Comparison of ENCODE assay signal across 28 cellular contexts in the genomic region with DNA sequence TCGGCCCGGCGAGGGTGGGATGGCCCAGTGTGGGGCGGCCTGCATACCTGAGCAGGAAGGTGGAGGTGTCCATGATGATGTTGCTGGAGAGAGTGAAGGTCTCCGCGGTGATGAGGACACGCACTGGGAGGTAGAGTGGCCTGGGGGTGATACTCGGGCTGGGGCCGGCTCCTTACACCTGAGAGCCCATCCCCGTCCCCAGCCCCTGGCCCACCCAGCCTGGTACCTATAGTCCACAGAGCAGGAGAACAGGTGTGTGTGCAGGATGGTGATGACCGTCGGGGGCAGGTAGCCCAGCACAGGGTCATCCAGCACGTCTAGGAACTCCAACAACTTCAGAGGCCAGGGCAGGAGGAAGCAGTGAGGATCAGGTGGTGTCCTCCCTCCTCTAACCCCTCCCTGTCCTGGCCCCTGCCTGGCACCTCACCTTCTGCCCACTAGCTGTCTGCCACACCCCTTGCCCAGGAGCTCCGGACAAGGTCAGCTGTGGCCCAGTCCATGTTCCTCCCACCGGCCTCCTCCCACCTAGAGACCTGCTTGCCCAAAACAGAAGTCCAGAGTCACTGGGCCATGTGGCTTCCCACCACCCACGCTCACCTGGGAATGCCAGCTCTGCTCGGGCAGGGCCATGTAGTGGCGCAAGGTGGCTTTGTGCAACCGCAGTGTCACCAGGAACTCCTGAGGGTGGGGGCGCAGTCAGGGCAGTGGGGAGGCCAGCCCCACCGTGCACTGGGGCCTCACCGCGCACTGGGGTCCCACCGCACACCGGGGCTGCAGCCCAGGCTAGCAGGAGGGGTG. TPM values are rescaled to one million over a fixed set of nuclear protein-coding genes. Genes with fewer than 3 reads are reported as not detected.
"Had no signal": no experiment of that assay in that cellular context is flagged by ENCODE, and none has a peak within 500 bp of the region (broad histone marks: within the 10 kb centered on the region; RNA-seq: fewer than 3 reads in every experiment).

No MANE protein-coding gene starts in this region.

- H3K4me3 Mint-ChIP-seq: activated CD8-positive, alpha-beta T cell treated with anti-CD3 and anti-CD28 coated beads, Interleukin-2, amount 10 ng/mL, durations not matched to agents 7 days and 5 days; activated naive CD8-positive, alpha-beta T cell treated with anti-CD3 and anti-CD28 coated beads, Interleukin-2, amount 50 U/mL, for 24 hours; activated T-helper 1 cell treated with anti-CD3 and anti-CD28 coated beads, Interleukin-12 subunit alpha, Interleukin-12 subunit beta, Interleukin-2, Interleukin-4 antibody, amounts not matched to agents 30 ng/mL and 10 ng/mL and 1 ng/mL, durations not matched to agents 14 hours and 24 hours and 36 hours; brain; T-helper 1 cell treated with Interleukin-12 subunit alpha and Interleukin-12 subunit beta and Interleukin-4 antibody, amounts not matched to agents 30 μg/mL and 1 μg/mL, for 36 hours had no signal

- H3K4me3 ChIP-seq: SJSA1 had no signal

- H3K4me1 ChIP-seq: SJSA1 had no signal

- H3K9me3 ChIP-seq: SJSA1 had no signal

- H3K27me3 ChIP-seq: SJSA1 had no signal

- DNase-seq: activated CD4-positive, alpha-beta T cell treated with anti-CD3 and anti-CD28 coated beads for 48 hours; activated CD4-positive, alpha-beta T cell treated with anti-CD3 and anti-CD28 coated beads, Interleukin-2, amount 50 U/mL, for 4 hours; activated CD4-positive, CD25-positive, alpha-beta regulatory T cell treated with anti-CD3 and anti-CD28 coated beads, Interleukin-2, amount 50 U/mL, for 72 hours; activated CD8-positive, alpha-beta memory T cell treated with anti-CD3 and anti-CD28 coated beads, Interleukin-2, amount 50 U/mL, for 48 hours; activated CD8-positive, alpha-beta T cell treated with anti-CD3 and anti-CD28 coated beads, Interleukin-2, amount 10 ng/mL, durations not matched to agents 7 days and 5 days; activated effector memory CD4-positive, alpha-beta T cell treated with anti-CD3 and anti-CD28 coated beads, Interleukin-2, amount 50 U/mL, for 16 hours; activated naive CD4-positive, alpha-beta T cell treated with Interleukin-2 at 50 U/mL for 16 hours; activated naive CD8-positive, alpha-beta T cell treated with anti-CD3 and anti-CD28 coated beads, Interleukin-2, amount 50 U/mL, for 24 hours; activated T-cell treated with anti-CD3 and anti-CD28 coated beads, Interleukin-2, amount 50 U/mL, for 1 hour; amniotic stem cell; cerebellar nuclear complex; Karpas-422; NCI-H1105 treated with DMSO at 0.1 percent for 48 hours; NCI-H1436 treated with DMSO at 0.1 percent for 48 hours; NCI-H187; NCI-H2081; NCI-H510A treated with DMSO at 0.1 percent for 48 hours; NCI-H69; SHP77; SW 1271 had no signal

- H3K36me3 Mint-ChIP-seq: activated naive CD4-positive, alpha-beta T cell treated with anti-CD3 and anti-CD28 coated beads, Interleukin-2, amount 50 U/mL, for 72 hours had no signal

- H3K4me1 Mint-ChIP-seq: brain had no signal

- H3K27ac ChIP-seq: SJSA1 had no signal

- FAIRE-seq: astrocyte, RCC 7860 had no signal

- H3K27me3 Mint-ChIP-seq: activated naive CD8-positive, alpha-beta T cell treated with anti-CD3 and anti-CD28 coated beads, Interleukin-2, amount 50 U/mL, for 24 hours; brain had no signal

- H3K27ac Mint-ChIP-seq: activated CD8-positive, alpha-beta T cell treated with anti-CD3 and anti-CD28 coated beads, Interleukin-2, amount 10 ng/mL, durations not matched to agents 7 days and 5 days; activated naive CD8-positive, alpha-beta T cell treated with anti-CD3 and anti-CD28 coated beads, Interleukin-2, amount 50 U/mL, for 24 hours; activated T-helper 1 cell treated with anti-CD3 and anti-CD28 coated beads, Interleukin-12 subunit alpha, Interleukin-12 subunit beta, Interleukin-2, Interleukin-4 antibody, amounts not matched to agents 30 ng/mL and 10 ng/mL and 1 ng/mL, durations not matched to agents 14 hours and 24 hours and 36 hours; brain; T-helper 1 cell treated with Interleukin-12 subunit alpha and Interleukin-12 subunit beta and Interleukin-4 antibody, amounts not matched to agents 30 μg/mL and 1 μg/mL, for 36 hours had no signal

- H3K9me3 Mint-ChIP-seq: activated naive CD4-positive, alpha-beta T cell treated with anti-CD3 and anti-CD28 coated beads, Interleukin-2, amount 50 U/mL, for 72 hours; activated naive CD8-positive, alpha-beta T cell treated with anti-CD3 and anti-CD28 coated beads, Interleukin-2, amount 50 U/mL, for 24 hours; activated T-helper 1 cell treated with anti-CD3 and anti-CD28 coated beads, Interleukin-12 subunit alpha, Interleukin-12 subunit beta, Interleukin-2, Interleukin-4 antibody, amounts not matched to agents 30 ng/mL and 10 ng/mL and 1 ng/mL, durations not matched to agents 14 hours and 24 hours and 36 hours; brain; T-helper 1 cell treated with Interleukin-12 subunit alpha and Interleukin-12 subunit beta and Interleukin-4 antibody, amounts not matched to agents 30 μg/mL and 1 μg/mL, for 36 hours had no signal

- ATAC-seq: activated CD8-positive, alpha-beta T cell treated with anti-CD3 and anti-CD28 coated beads, Interleukin-2, amount 10 ng/mL, durations not matched to agents 7 days and 5 days; activated naive CD4-positive, alpha-beta T cell treated with anti-CD3 and anti-CD28 coated beads, Interleukin-2, amount 50 U/mL, for 72 hours; activated naive CD8-positive, alpha-beta T cell treated with anti-CD3 and anti-CD28 coated beads, Interleukin-2, amount 50 U/mL, for 24 hours; SK-N-SH treated with all-trans-retinoic acid at 6 μM for 48 hours had no signal

RNA-seq across cellular contexts. Expression of a gene that starts 30.0 kb away (rescaled TPM):
- total RNA-seq: activated CD8-positive, alpha-beta T cell treated with anti-CD3 and anti-CD28 coated beads, Interleukin-2, amount 10 ng/mL, durations not matched to agents 7 days and 5 days; activated naive CD4-positive, alpha-beta T cell treated with anti-CD3 and anti-CD28 coated beads, Interleukin-2, amount 50 U/mL, for 72 hours; activated T-helper 1 cell treated with anti-CD3 and anti-CD28 coated beads, Interleukin-12 subunit alpha, Interleukin-12 subunit beta, Interleukin-2, Interleukin-4 antibody, amounts not matched to agents 30 ng/mL and 10 ng/mL and 1 ng/mL, durations not matched to agents 14 hours and 24 hours and 36 hours; astrocyte; SJSA1 had no signal
